8 cellular contexts compared by ENCODE assay signal in genomic region chr11:77590194-77590591, GRCh38. TPM values are rescaled to one million over a fixed set of nuclear protein-coding genes. Genes with fewer than 3 reads are reported as not detected.
DNase-seq lines count a peak whose midpoint lies in the region; ATAC-seq, FAIRE-seq and TF ChIP-seq lines count a peak whose summit lies in the region.

No MANE protein-coding gene starts in this region.

- H2BK15ac ChIP-seq in H1 (ENCODE audit: low read length): peak overlapping the region; percentile 12; the same call in 1 of the 2 replicates
- no peak overlapping the region for H2BK15ac ChIP-seq in mesenchymal stem cell (ENCODE audit: low read depth, poor library complexity, severe bottlenecking)

- H3K23ac ChIP-seq in H1 (ENCODE audit: insufficient read length) (no peak overlapping the region), mesenchymal stem cell (ENCODE audit: low read length in 2 of 2) (no peak overlapping the region)

- H3K23me2 ChIP-seq in H1 (ENCODE audit: low read depth, low read length): peaks cover 6% of the 10 kb centered on the region

- POLR2A ChIA-PET in SK-N-SH (lab: Yijun Ruan, JAX): interaction anchor here (0.6 to 2.0 kb wide), 3 partner anchors 19 to 405 kb away, joined by 3 to 6 read pairs (median 5); partner anchors contain the start of gene INTS4
- POLR2A ChIA-PET in H1 (lab: Charles Lee; ENCODE audit: partially characterized antibody): interaction anchor here (0.9 to 2.1 kb wide), 4 partner anchors 8 to 29 kb away, joined by 3 to 5 read pairs (median 4); no protein-coding TSS in a partner anchor

- H3K79me1 ChIP-seq in H1 (ENCODE audit: low read depth, low read length) (no peaks in the 10 kb centered on the region), mesenchymal stem cell (replicated peaks; ENCODE audit: low read length, poor library complexity, severe bottlenecking) (no peaks in the 10 kb centered on the region)

- H3K4me2 ChIP-seq in SK-N-SH (peak overlapping the region; percentile 87), H1 (ENCODE audit: insufficient read depth in 1 of 2, low read depth in 2 of 2, low read length in 2 of 2) (peak overlapping the region; percentile 97 to 99), mesenchymal stem cell (ENCODE audit: low read length, poor library complexity, severe bottlenecking) (peak overlapping the region; percentile 62)

- FAIRE-seq in H1 (lab: Jason Lieb, UNC): no peak

- no peak overlapping the region; the same call in 1 of the 2 replicates for H2AK5ac ChIP-seq in H1 (ENCODE audit: low read depth, low read length)
- H2AK5ac ChIP-seq in mesenchymal stem cell (ENCODE audit: low read length, severe bottlenecking): no peak overlapping the region

- H4K20me1 ChIP-seq in SK-N-SH (ENCODE audit: insufficient read depth) (no peaks in the 10 kb centered on the region), H1 (replicated peaks in 1 of 2; ENCODE audit: control insufficient read depth in 1 of 2, insufficient read depth in 2 of 2, low read length in 2 of 2) (peaks cover 0 to 4% of the 10 kb centered on the region in 2 experiments)

- H4K91ac ChIP-seq in H1 (replicated peaks; ENCODE audit: insufficient read length, low read length) (peak overlapping the region; percentile 61), mesenchymal stem cell (ENCODE audit: low read length) (no peak overlapping the region)

- no peak overlapping the region for H2BK120ac ChIP-seq in H1 (replicated peaks; ENCODE audit: low read depth, low read length)
- no peak overlapping the region for H2BK120ac ChIP-seq in mesenchymal stem cell (ENCODE audit: low read depth, low read length)

- H3K4ac ChIP-seq in H1 (replicated peaks; ENCODE audit: insufficient read length, low read depth, low read length): no peak overlapping the region
- peak overlapping the region in 1 of 2 experiments; percentile 5 for H3K4ac ChIP-seq in mesenchymal stem cell (ENCODE audit: low read depth in 1 of 2, low read length in 2 of 2)

- no peak for TF ChIP-seq EP300 in SK-N-SH (IDR thresholded peaks at IDR 0.05; ENCODE audit: borderline replicate concordance in 1 of 2, low read depth in 1 of 2, low read length in 1 of 2)
- no peak for TF ChIP-seq EP300 in H1 (IDR thresholded peaks at IDR 0.05; ENCODE audit: borderline replicate concordance in 1 of 2, low read depth in 2 of 2, low read length in 2 of 2)

- H3K9me3 ChIP-seq in SK-N-SH: no peaks in the 10 kb centered on the region
- H3K9me3 ChIP-seq in H1 (ENCODE audit: insufficient read depth in 2 of 2, low read depth in 1 of 2, low read length in 1 of 2): no peaks in the 10 kb centered on the region
- H3K9me3 ChIP-seq in mesenchymal stem cell (ENCODE audit: control insufficient read depth, low read length): no peaks in the 10 kb centered on the region
- no peaks in the 10 kb centered on the region for H3K9me3 ChIP-seq in thyroid gland

- no peak for TF ChIP-seq CTCF in SK-N-SH (IDR thresholded peaks at IDR 0.05)
- peak in 2 of 3 experiments; percentile 26; a peak in 3 of 4 replicates for TF ChIP-seq CTCF in H1 (IDR thresholded peaks at IDR 0.05; ENCODE audit: control extremely low read depth in 1 of 3, insufficient read depth in 1 of 3, low read depth in 1 of 3, low read length in 3 of 3)
- TF ChIP-seq CTCF in thyroid gland (IDR thresholded peaks at IDR 0.05): no peak

- H3K27ac ChIP-seq in SK-N-SH (ENCODE audit: low read depth in 2 of 2, low read length in 1 of 2) (peak overlapping the region in 1 of 2 experiments; percentile 82; a peak in 2 of 4 replicates), H1 (ENCODE audit: low read depth, low read length) (no peak overlapping the region), mesenchymal stem cell (ENCODE audit: low read length, poor library complexity, severe bottlenecking) (no peak overlapping the region), thyroid gland (peak overlapping the region in 1 of 3 donors; percentile 78)

- H3K4me1 ChIP-seq in SK-N-SH (ENCODE audit: control insufficient read depth in 1 of 2, insufficient read depth in 2 of 2, low read depth in 1 of 2, low read length in 1 of 2) (peaks cover 0 to 14% of the 10 kb centered on the region in 2 experiments; a peak in 1 of 4 replicates), H1 (replicated peaks in 1 of 4; ENCODE audit: control insufficient read depth in 3 of 4, insufficient read depth in 4 of 4, low read length in 3 of 4) (peaks cover 0 to 10% (median 5%) of the 10 kb centered on the region in 4 experiments; a peak in 5 of 7 replicates), mesenchymal stem cell (ENCODE audit: control insufficient read depth, insufficient read depth, low read depth, low read length) (peaks cover 9% of the 10 kb centered on the region), thyroid gland (peaks cover 0 to 10% of the 10 kb centered on the region in 2 donors)

- H2BK20ac ChIP-seq in H1 (ENCODE audit: low read length): no peak overlapping the region

- H3K4me3 ChIP-seq in SK-N-SH (ENCODE audit: low read depth in 2 of 2, low read length in 1 of 2): peak overlapping the region; percentile 63 to 70
- peak overlapping the region; percentile 56 to 66 (median 60) for H3K4me3 ChIP-seq in H1 (ENCODE audit: extremely low read depth in 1 of 4, insufficient read depth in 2 of 4, low read depth in 3 of 4, low read length in 4 of 4)
- H3K4me3 ChIP-seq in mesenchymal stem cell (ENCODE audit: insufficient read depth in 1 of 2, low read depth in 1 of 2, low read length in 2 of 2): peak overlapping the region; percentile 59 to 89
- H3K4me3 ChIP-seq in thyroid gland (replicated peaks in 1 of 3): peak overlapping the region; percentile 13 to 76 (median 54)

- H3K27me3 ChIP-seq in SK-N-SH (ENCODE audit: insufficient read depth): no peaks in the 10 kb centered on the region
- H3K27me3 ChIP-seq in H1 (replicated peaks in 1 of 4; ENCODE audit: control insufficient read depth in 3 of 4, extremely low read depth in 1 of 4, insufficient read depth in 3 of 4, low read length in 3 of 4): peaks cover 0 to 5% (median 4%) of the 10 kb centered on the region in 4 experiments; a peak in 3 of 7 replicates
- H3K27me3 ChIP-seq in mesenchymal stem cell (ENCODE audit: control insufficient read depth in 1 of 2, insufficient read depth in 1 of 2, low read length in 2 of 2): no peaks in the 10 kb centered on the region
- no peaks in the 10 kb centered on the region for H3K27me3 ChIP-seq in thyroid gland

- intact Hi-C loops in thyroid gland (cut with DNase I): no loop called here

- H3K36me3 ChIP-seq in SK-N-SH (replicated peaks in 1 of 2; ENCODE audit: control insufficient read depth in 1 of 2, insufficient read depth in 2 of 2, low read length in 1 of 2) (peaks cover 0 to 6% of the 10 kb centered on the region in 2 experiments), H1 (ENCODE audit: control insufficient read depth in 2 of 4, insufficient read depth in 4 of 4, low read length in 3 of 4) (no peaks in the 10 kb centered on the region; a peak in 1 of 8 replicates), mesenchymal stem cell (ENCODE audit: control insufficient read depth in 1 of 2, insufficient read depth in 2 of 2, low read depth in 1 of 2, low read length in 2 of 2) (peaks cover 0 to 6% of the 10 kb centered on the region in 2 experiments), thyroid gland (no peaks in the 10 kb centered on the region)

- no peak overlapping the region for H4K5ac ChIP-seq in H1 (ENCODE audit: insufficient read length, low read depth, low read length)

- 67% methylated on average over 10 of the region's 25 CpGs for WGBS in SK-N-SH (ENCODE audit: low lambda C conversion rate)
- 4% methylated on average over 25 of the region's 25 CpGs; no CpG with 5 or more reads in 1 of the 2 experiments for WGBS in H1 (ENCODE audit: extremely low coverage in 1 of 2, insufficient coverage in 1 of 2, insufficient read length in 1 of 2, insufficient replicate concordance in 2 of 2, low coverage in 1 of 2, low lambda C conversion rate in 2 of 2, missing lambda C conversion rate in 1 of 2), 2 experiments
- WGBS in mesenchymal stem cell: 6% methylated on average over 25 of the region's 25 CpGs
- WGBS in thyroid gland, 2 donors: 2 to 19% methylated on average over 6 to 10 of the region's 25 CpGs

- CTCF ChIA-PET in SK-N-SH (lab: Yijun Ruan, JAX): interaction anchor here (0.6 to 2.0 kb wide), 5 partner anchors 15 to 670 kb away, joined by 3 to 6 read pairs (median 3); no protein-coding TSS in a partner anchor
- CTCF ChIA-PET in H1 (lab: Charles Lee; ENCODE audit: partially characterized antibody): interaction anchor here (0.6 to 1.6 kb wide), 9 partner anchors 12 to 499 kb away, joined by 3 to 5 read pairs (median 4); partner anchors contain the start of gene MYO7A

- H3K18ac ChIP-seq in H1 (ENCODE audit: extremely low read depth, low read length) (peak overlapping the region; percentile 71), mesenchymal stem cell (ENCODE audit: low read depth in 1 of 2, low read length in 2 of 2) (peak overlapping the region in 1 of 2 experiments; percentile 44)

- no peaks in the 10 kb centered on the region for H3K9me2 ChIP-seq in SK-N-SH

- H3K56ac ChIP-seq in H1 (replicated peaks; ENCODE audit: insufficient read length, low read depth, low read length): no peak overlapping the region

- ATAC-seq in HG03196 (IDR thresholded peaks at IDR 0.05; ENCODE audit: unreplicated experiment): peak; percentile 28
- ATAC-seq in GM21576 (IDR thresholded peaks at IDR 0.05; ENCODE audit: unreplicated experiment): no peak

- peak overlapping the region; percentile 32; the same call in 1 of the 2 replicates for H2BK5ac ChIP-seq in H1 (ENCODE audit: low read depth, low read length)
- H2BK5ac ChIP-seq in mesenchymal stem cell (ENCODE audit: low read depth, low read length, poor library complexity, severe bottlenecking): no peak overlapping the region

- TF ChIP-seq RAD21 in SK-N-SH (IDR thresholded peaks at IDR 0.05; ENCODE audit: low read length) (no peak), H1 (IDR thresholded peaks at IDR 0.05 in 1 of 2, conservative IDR thresholded peaks at IDR 0.05 in 1 of 2; ENCODE audit: low read depth in 2 of 2, low read length in 2 of 2) (peak; percentile 34 to 42; a peak in 3 of 4 replicates)

- peak; percentile 27 for DNase-seq in activated CD4-positive, alpha-beta T cell treated with anti-CD3 and anti-CD28 coated beads for 48 hours
- no peak for DNase-seq in activated CD4-positive, alpha-beta T cell treated with anti-CD3 and anti-CD28 coated beads for 1 hour
- DNase-seq in SK-N-SH (no peak), H1 (ENCODE audit: low read depth in 1 of 2, low spot score in 2 of 2) (no peak), mesenchymal stem cell (peak; percentile 55), thyroid gland (peak; percentile 53 to 59)

- TF ChIP-seq POLR2A in H1 (IDR thresholded peaks at IDR 0.05; ENCODE audit: control extremely low read depth in 1 of 2, low read depth in 2 of 2, low read length in 2 of 2): no peak
- TF ChIP-seq POLR2A in thyroid gland (IDR thresholded peaks at IDR 0.05): no peak

- H3K79me2 ChIP-seq in SK-N-SH (ENCODE audit: insufficient read depth) (no peaks in the 10 kb centered on the region), H1 (ENCODE audit: control insufficient read depth in 1 of 2, insufficient read depth in 2 of 2, low read length in 2 of 2) (no peaks in the 10 kb centered on the region)

- H3F3A ChIP-seq in SK-N-SH (replicated peaks; ENCODE audit: insufficient read depth): no peaks in the 10 kb centered on the region

- H3K9ac ChIP-seq in SK-N-SH (peak overlapping the region; percentile 66), H1 (replicated peaks in 1 of 4; ENCODE audit: extremely low read depth in 1 of 4, low read depth in 3 of 4, low read length in 3 of 4) (peak overlapping the region in 2 of 4 experiments; percentile 25 to 29; a peak in 2 of 7 replicates), mesenchymal stem cell (ENCODE audit: low read length) (peak overlapping the region; percentile 91)

- H2BK12ac ChIP-seq in H1 (ENCODE audit: low read depth, low read length) (peak overlapping the region; percentile 87; the same call in 1 of the 2 replicates), mesenchymal stem cell (ENCODE audit: low read length in 2 of 2) (no peak overlapping the region)

- no peak overlapping the region for H3K14ac ChIP-seq in H1 (ENCODE audit: insufficient read length)
- H3K14ac ChIP-seq in mesenchymal stem cell (ENCODE audit: low read length in 2 of 2): no peak overlapping the region

- H2AFZ ChIP-seq in SK-N-SH (ENCODE audit: low read depth) (0 out of 2 replicates have a peak overlapping the region, but pooled peaks have one; percentile 66), H1 (ENCODE audit: low read length) (peak overlapping the region; percentile 35; the same call in 1 of the 2 replicates), mesenchymal stem cell (ENCODE audit: low read depth, low read length) (peak overlapping the region; percentile 94)

- 0 out of 2 replicates have a peak overlapping the region, but pooled peaks have one; percentile 35 for H4K8ac ChIP-seq in H1 (ENCODE audit: extremely low read depth, insufficient read depth, low read length)
- H4K8ac ChIP-seq in mesenchymal stem cell (ENCODE audit: low read length): peak overlapping the region; percentile 5

RNA-seq across cellular contexts. Expression of gene AQP11, which starts 0.4 kb away (rescaled TPM):
- 1.8 and 1.9 TPM in 2 replicates for polyA plus RNA-seq in SK-N-SH (2012; rRNA removed)
- 1.2 and 1.8 TPM in 2 replicates for polyA plus RNA-seq in SK-N-SH (2012; cell fraction: cytosol; rRNA removed)
- 5.1 and 7.0 TPM in 2 replicates for polyA plus RNA-seq in SK-N-SH (2012; cell fraction: nucleus; rRNA removed)
- 1.1 and 1.2 TPM in 2 replicates for total RNA-seq in H1 (2021; fragmentation: NEBNext Ultra II Directional; extraction: Animal tissue kit (Norgen Biotek cat#: 25700))
- 1.5 and 1.6 TPM in 2 replicates for polyA plus RNA-seq in H1 (2011; rRNA removed)
- polyA plus RNA-seq in H1 (2011; cell fraction: cytosol; rRNA removed): 1.1 TPM
- polyA plus RNA-seq in H1 (2011; cell fraction: nucleus; rRNA removed): 4.8 TPM
- polyA plus RNA-seq in H1 (2012, experiment 1 of 2): 1.1 to 1.4 TPM (median 1.3 TPM) in 4 replicates
- polyA plus RNA-seq in H1 (2012, experiment 2 of 2): 0.79 TPM
- polyA plus RNA-seq in H1 (2013, experiment 1 of 2): 1.9 TPM
- polyA plus RNA-seq in H1 (2013, experiment 2 of 2): 1.7 TPM
- 0.83 and 1.3 TPM in 2 replicates for polyA minus RNA-seq in H1 (2011; rRNA and poly(A)+ RNA removed)
- polyA minus RNA-seq in H1 (2011; cell fraction: cytosol; rRNA and poly(A)+ RNA removed): 1.7 TPM
- polyA minus RNA-seq in H1 (2011; cell fraction: nucleus; rRNA and poly(A)+ RNA removed): 1.8 TPM
- 0.40 TPM for polyA plus RNA-seq in mesenchymal stem cell (2013, experiment 1 of 2)
- 0.38 TPM for polyA plus RNA-seq in mesenchymal stem cell (2013, experiment 2 of 2)
- total RNA-seq in thyroid gland: 1 to 10 TPM; 1.1 to 5.6 (median 3.1) TPM

RNA-seq across cellular contexts. Expression of gene CLNS1A, which starts 47.4 kb away (rescaled TPM):
- polyA plus RNA-seq in SK-N-SH (2012; rRNA removed): 124 and 141 TPM in 2 replicates
- 179 and 232 TPM in 2 replicates for polyA plus RNA-seq in SK-N-SH (2012; cell fraction: cytosol; rRNA removed)
- polyA plus RNA-seq in SK-N-SH (2012; cell fraction: nucleus; rRNA removed): 50.8 and 102 TPM in 2 replicates
- total RNA-seq in H1 (2021; fragmentation: NEBNext Ultra II Directional; extraction: Animal tissue kit (Norgen Biotek cat#: 25700)): 176 and 177 TPM in 2 replicates
- 85.4 and 136 TPM in 2 replicates for polyA plus RNA-seq in H1 (2011; rRNA removed)
- 201 TPM for polyA plus RNA-seq in H1 (2011; cell fraction: cytosol; rRNA removed)
- polyA plus RNA-seq in H1 (2011; cell fraction: nucleus; rRNA removed): 183 TPM
- polyA plus RNA-seq in H1 (2012, experiment 1 of 2): 192 to 227 TPM (median 203 TPM) in 4 replicates
- polyA plus RNA-seq in H1 (2012, experiment 2 of 2): 32.5 TPM
- 68.9 TPM for polyA plus RNA-seq in H1 (2013, experiment 1 of 2)
- 73.5 TPM for polyA plus RNA-seq in H1 (2013, experiment 2 of 2)
- polyA minus RNA-seq in H1 (2011; rRNA and poly(A)+ RNA removed): 108 and 134 TPM in 2 replicates
- polyA minus RNA-seq in H1 (2011; cell fraction: cytosol; rRNA and poly(A)+ RNA removed): 95.1 TPM
- 82.6 TPM for polyA minus RNA-seq in H1 (2011; cell fraction: nucleus; rRNA and poly(A)+ RNA removed)
- polyA plus RNA-seq in mesenchymal stem cell (2013, experiment 1 of 2): 41.7 TPM
- 44.4 TPM for polyA plus RNA-seq in mesenchymal stem cell (2013, experiment 2 of 2)
- total RNA-seq in thyroid gland: 100 to 1,000 TPM in 1 of 4 donors, 10 to 100 TPM in 3; 78.9 to 118 (median 90.7) TPM

Comparison
In these comparisons a context has a peak if more than half of its experiments do, and no peak if none do; other contexts are left out.
1. DNase-seq: peak in activated CD4-positive, alpha-beta T cell treated with anti-CD3 and anti-CD28 coated beads for 48 hours (single experiment), mesenchymal stem cell (single experiment) and thyroid gland (2 of 2); none in activated CD4-positive, alpha-beta T cell treated with anti-CD3 and anti-CD28 coated beads for 1 hour (single experiment), SK-N-SH (single experiment) and H1 (0 of 2).
2. H2AFZ ChIP-seq: peak in every context shown above with its lines; median percentile 94 in mesenchymal stem cell; 66 in SK-N-SH; 35 in H1.
3. CTCF ChIP-seq: peak in H1 (2 of 3); none in SK-N-SH (single experiment) and thyroid gland (0 of 6).
4. Peak in every context shown above with its lines, with median percentiles within 50 percentile points of each other: H3K4me2 ChIP-seq and H3K4me3 ChIP-seq.